ENCODE assay signal across 31 cellular contexts in genomic region chr7:36199329-36199728, GRCh38.
"Had no signal": no experiment of that assay in that cellular context is flagged by ENCODE, and none has a peak within 500 bp of the region (broad histone marks: within the 10 kb centered on the region; RNA-seq: fewer than 3 reads in every experiment).

No MANE protein-coding gene starts in this region.

- H3K4me2 ChIP-seq: smooth muscle cell had no signal

- H3K36me3 Mint-ChIP-seq: activated naive CD8-positive, alpha-beta T cell treated with anti-CD3 and anti-CD28 coated beads for 36 hours; immature natural killer cell; naive B cell had no signal

- FAIRE-seq: colon, kidney had no signal

- H3K4me3 Mint-ChIP-seq: activated naive CD4-positive, alpha-beta T cell treated with anti-CD3 and anti-CD28 coated beads for 36 hours; activated naive CD8-positive, alpha-beta T cell treated with anti-CD3 and anti-CD28 coated beads for 36 hours; activated T-cell treated with anti-CD3 and anti-CD28 coated beads, Interleukin-2, amount 50 U/mL, for 72 hours; immature natural killer cell; naive B cell; T-helper 1 cell treated with Interleukin-12 subunit alpha and Interleukin-12 subunit beta and Interleukin-4 antibody, amounts not matched to agents 30 μg/mL and 1 μg/mL, for 36 hours; type B pancreatic cell had no signal

- H3K4me3 ChIP-seq: adrenal gland, body of pancreas, heart left ventricle, right atrium auricular region, smooth muscle cell, uterus had no signal

- H3K27ac ChIP-seq: adrenal gland, body of pancreas, parathyroid adenoma, right atrium auricular region, uterus, WERI-Rb-1 had no signal

- H3K79me2 ChIP-seq: parathyroid adenoma had no signal

- H3K27me3 Mint-ChIP-seq: activated naive CD8-positive, alpha-beta T cell treated with anti-CD3 and anti-CD28 coated beads for 36 hours; type B pancreatic cell had no signal

- H3K9me3 ChIP-seq: adrenal gland, body of pancreas, heart left ventricle, right atrium auricular region, uterus had no signal

- ATAC-seq: activated CD4-positive, CD25-positive, alpha-beta regulatory T cell treated with anti-CD3 and anti-CD28 coated beads, Interleukin-2, amount 50 U/mL, for 24 hours; body of pancreas; heart left ventricle; left colon had no signal

- H3K9me3 Mint-ChIP-seq: activated naive CD4-positive, alpha-beta T cell treated with anti-CD3 and anti-CD28 coated beads for 36 hours; activated naive CD8-positive, alpha-beta T cell treated with anti-CD3 and anti-CD28 coated beads for 36 hours; immature natural killer cell; naive B cell; T-helper 1 cell treated with Interleukin-12 subunit alpha and Interleukin-12 subunit beta and Interleukin-4 antibody, amounts not matched to agents 30 μg/mL and 1 μg/mL, for 36 hours; type B pancreatic cell had no signal

- H3K9ac ChIP-seq: parathyroid adenoma had no signal

- H3K36me3 ChIP-seq: adrenal gland, heart left ventricle, right atrium auricular region, uterus, WERI-Rb-1 had no signal

- DNase-seq: activated CD4-positive, alpha-beta T cell treated with anti-CD3 and anti-CD28 coated beads for 48 hours; activated CD4-positive, alpha-beta T cell treated with anti-CD3 and anti-CD28 coated beads, Interleukin-2, amount 50 U/mL, for 48 hours; activated effector memory CD4-positive, alpha-beta T cell treated with anti-CD3 and anti-CD28 coated beads, Interleukin-2, amount 50 U/mL, for 16 hours; activated naive CD4-positive, alpha-beta T cell treated with anti-CD3 and anti-CD28 coated beads for 36 hours; activated T-cell treated with anti-CD3 and anti-CD28 coated beads, Interleukin-2, amount 50 U/mL, for 72 hours; adrenal gland; aorta; body of pancreas; effector memory CD4-positive, alpha-beta T cell; heart left ventricle; hypothalamus; immature natural killer cell; kidney; left colon; mammary epithelial cell; naive B cell; nucleus accumbens; stimulated activated CD4-positive, alpha-beta T cell treated with anti-CD3 and anti-CD28 coated beads, Interleukin-1b, Interleukin-23, amount 100 ng/mL, for 48 hours; stimulated activated naive CD4-positive, alpha-beta T cell treated with Interleukin-2 at 50 U/mL for 16 hours; substantia nigra; T1000; uterus; WERI-Rb-1 had no signal

- H3K27me3 ChIP-seq: adrenal gland, body of pancreas, heart left ventricle, right atrium auricular region, uterus had no signal

- H3K27ac Mint-ChIP-seq: activated naive CD4-positive, alpha-beta T cell treated with anti-CD3 and anti-CD28 coated beads for 36 hours; activated naive CD8-positive, alpha-beta T cell treated with anti-CD3 and anti-CD28 coated beads for 36 hours; activated T-cell treated with anti-CD3 and anti-CD28 coated beads, Interleukin-2, amount 50 U/mL, for 72 hours; immature natural killer cell; naive B cell; T-helper 1 cell treated with Interleukin-12 subunit alpha and Interleukin-12 subunit beta and Interleukin-4 antibody, amounts not matched to agents 30 μg/mL and 1 μg/mL, for 36 hours; type B pancreatic cell had no signal

- H2AFZ ChIP-seq: parathyroid adenoma had no signal

- H3K4me1 ChIP-seq: uterus had no signal

- H3K4me1 Mint-ChIP-seq: naive B cell had no signal
